In genomic region chr11:72988796-72989195, GRCh38 we compare ENCODE assay signal across 20 cellular contexts.
"Had no signal": no experiment of that assay in that cellular context is flagged by ENCODE, and none has a peak within 500 bp of the region (broad histone marks: within the 10 kb centered on the region; RNA-seq: fewer than 3 reads in every experiment).

No MANE protein-coding gene starts in this region.

- H3K27me3 Mint-ChIP-seq: dendritic cell treated with granulocyte-macrophage colony-stimulating factor and Interleukin-4, amounts not matched to agents 40 ng/mL and 50 ng/mL, for 4 days; effector memory CD8-positive, alpha-beta T cell; naive thymus-derived CD8-positive, alpha-beta T cell; progenitor cell of endocrine pancreas; type B pancreatic cell had no signal

- H3K9me3 ChIP-seq: esophagus squamous epithelium, pancreas, suprapubic skin, thyroid gland had no signal

- H3K4me3 ChIP-seq: esophagus squamous epithelium, lung, neural progenitor cell, pancreas, suprapubic skin, thyroid gland had no signal

- H3K27ac Mint-ChIP-seq: immature natural killer cell, neural progenitor cell, progenitor cell of endocrine pancreas, type B pancreatic cell had no signal

- DNase-seq: effector memory CD8-positive, alpha-beta T cell; esophagus squamous epithelium; foreskin keratinocyte; immature natural killer cell; left cardiac atrium; left ventricle myocardium superior; naive thymus-derived CD8-positive, alpha-beta T cell; occipital lobe; pancreas; right cardiac atrium; small intestine; stimulated activated CD4-positive, alpha-beta T cell treated with anti-CD3 and anti-CD28 coated beads, Interleukin-12 subunit alpha, Interleukin-12 subunit beta, amount 100 ng/mL, for 4 hours; stimulated activated naive CD8-positive, alpha-beta T cell treated with anti-CD3 and anti-CD28 coated beads, Interleukin-15, Interleukin-2, amounts not matched to agents 100 U/mL and 50 U/mL, for 24 hours; thyroid gland had no signal

- H3K27ac ChIP-seq: esophagus squamous epithelium, foreskin keratinocyte, neural progenitor cell, pancreas, suprapubic skin, thyroid gland had no signal

- H3K36me3 Mint-ChIP-seq: type B pancreatic cell had no signal

- H3K4me3 Mint-ChIP-seq: dendritic cell treated with granulocyte-macrophage colony-stimulating factor and Interleukin-4, amounts not matched to agents 40 ng/mL and 50 ng/mL, for 4 days; effector memory CD8-positive, alpha-beta T cell; immature natural killer cell; naive thymus-derived CD8-positive, alpha-beta T cell; neural progenitor cell; type B pancreatic cell had no signal

- H3K36me3 ChIP-seq: pancreas, thyroid gland had no signal

- H3K9me3 Mint-ChIP-seq: dendritic cell treated with granulocyte-macrophage colony-stimulating factor and Interleukin-4, amounts not matched to agents 40 ng/mL and 50 ng/mL, for 4 days; effector memory CD8-positive, alpha-beta T cell; immature natural killer cell; naive thymus-derived CD8-positive, alpha-beta T cell; type B pancreatic cell had no signal

- ATAC-seq: effector memory CD8-positive, alpha-beta T cell; foreskin keratinocyte; naive thymus-derived CD8-positive, alpha-beta T cell; pancreas; stimulated activated naive CD8-positive, alpha-beta T cell treated with anti-CD3 and anti-CD28 coated beads, Interleukin-15, Interleukin-2, amounts not matched to agents 100 U/mL and 50 U/mL, for 24 hours had no signal

- H3K27me3 ChIP-seq: esophagus squamous epithelium, foreskin keratinocyte, neural progenitor cell, pancreas, suprapubic skin, thyroid gland had no signal

- H3K4me1 ChIP-seq: esophagus squamous epithelium, foreskin keratinocyte, suprapubic skin, thyroid gland had no signal
